In the genomic region with DNA sequence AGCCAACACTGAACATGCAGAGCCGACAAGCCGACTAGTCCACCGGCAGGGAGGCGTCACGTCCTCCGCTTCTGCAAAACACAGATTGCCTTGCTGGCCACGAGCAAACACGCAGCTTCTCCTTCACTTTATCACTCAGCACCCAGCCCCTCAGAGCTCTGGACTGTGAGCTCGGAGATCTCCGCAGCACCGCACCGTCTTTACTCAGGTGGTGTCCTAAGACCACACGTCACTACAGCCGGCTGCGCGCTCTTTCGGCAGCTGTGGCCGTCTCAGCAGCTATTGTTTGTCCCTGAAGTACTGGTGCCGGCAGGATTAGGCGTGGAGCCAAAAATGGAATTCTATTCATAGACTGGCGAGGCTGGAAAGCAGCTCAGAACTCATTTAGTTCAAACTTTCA, we compare ENCODE assay signal across 8 cellular contexts.
DNase-seq lines count a peak whose midpoint lies in the region; ATAC-seq and TF ChIP-seq lines count a peak whose summit lies in the region.

No MANE protein-coding gene starts in this region.

- no peaks in the 10 kb centered on the region for H3K9me3 ChIP-seq in esophagus (ENCODE audit: control insufficient read depth in 2 of 2, insufficient read depth in 1 of 2, low read depth in 1 of 2, low read length in 1 of 2)
- H3K9me3 ChIP-seq in aorta (ENCODE audit: control insufficient read depth, low read length): no peaks in the 10 kb centered on the region

- intact Hi-C loops in aorta (cut with DNase I): no loop called here

- peak; percentile 31 for DNase-seq in NCI-H82 (lab: John Stamatoyannopoulos, UW)
- DNase-seq in NCI-H82 treated with DMSO at 0.1 percent for 48 hours (lab: John Stamatoyannopoulos, UW; ENCODE audit: unreplicated experiment): no peak
- peak; percentile 71 for DNase-seq in mucosa of gallbladder (ENCODE audit: low spot score)
- DNase-seq in aorta: peak; percentile 77 to 85
- DNase-seq in activated CD4-positive, alpha-beta memory T cell treated with anti-CD3 and anti-CD28 coated beads, Interleukin-2, amount 10 ng/mL, durations not matched to agents 7 days and 5 days: no peak
- no peak for DNase-seq in HFFc6

- H3K27ac Mint-ChIP-seq in activated CD4-positive, alpha-beta memory T cell treated with anti-CD3 and anti-CD28 coated beads, Interleukin-2, amount 10 ng/mL, durations not matched to agents 7 days and 5 days: no peak overlapping the region
- no peak overlapping the region for H3K27ac Mint-ChIP-seq in HFFc6

- H3K36me3 ChIP-seq in esophagus (ENCODE audit: control insufficient read depth in 2 of 2, insufficient read depth in 2 of 2, low read length in 1 of 2) (no peaks in the 10 kb centered on the region), aorta (ENCODE audit: control insufficient read depth in 1 of 2, insufficient read depth in 2 of 2, low read length in 1 of 2) (no peaks in the 10 kb centered on the region)

- H3K4me1 ChIP-seq in esophagus (ENCODE audit: control insufficient read depth in 2 of 2, insufficient read depth in 2 of 2, low read length in 1 of 2) (no peaks in the 10 kb centered on the region), aorta (ENCODE audit: control insufficient read depth in 1 of 2, insufficient read depth in 2 of 2, low read length in 2 of 2) (no peaks in the 10 kb centered on the region)

- H3K4me1 Mint-ChIP-seq in activated CD4-positive, alpha-beta memory T cell treated with anti-CD3 and anti-CD28 coated beads, Interleukin-2, amount 10 ng/mL, durations not matched to agents 7 days and 5 days: no peaks in the 10 kb centered on the region
- H3K4me1 Mint-ChIP-seq in HFFc6 (ENCODE audit: low read depth): peaks cover 45% of the 10 kb centered on the region

- WGBS in esophagus, 2 donors: 57 to 58% methylated on average over 21 of the region's 21 CpGs
- WGBS in aorta, 2 donors: 5 to 7% methylated on average over 21 of the region's 21 CpGs

- H3K4me3 Mint-ChIP-seq in activated CD4-positive, alpha-beta memory T cell treated with anti-CD3 and anti-CD28 coated beads, Interleukin-2, amount 10 ng/mL, durations not matched to agents 7 days and 5 days: no peak overlapping the region
- no peak overlapping the region for H3K4me3 Mint-ChIP-seq in HFFc6

- no peaks in the 10 kb centered on the region for H3K27me3 Mint-ChIP-seq in activated CD4-positive, alpha-beta memory T cell treated with anti-CD3 and anti-CD28 coated beads, Interleukin-2, amount 10 ng/mL, durations not matched to agents 7 days and 5 days
- H3K27me3 Mint-ChIP-seq in HFFc6 (ENCODE audit: insufficient read depth): peaks cover 15% of the 10 kb centered on the region

- H3K27me3 ChIP-seq in esophagus (ENCODE audit: control insufficient read depth in 1 of 2, insufficient read depth in 2 of 2, low read length in 2 of 2): no peaks in the 10 kb centered on the region
- no peaks in the 10 kb centered on the region for H3K27me3 ChIP-seq in aorta (ENCODE audit: control insufficient read depth in 1 of 2, insufficient read depth in 2 of 2, low read length in 1 of 2)

- peaks cover 4% of the 10 kb centered on the region for H3K9me3 Mint-ChIP-seq in activated CD4-positive, alpha-beta memory T cell treated with anti-CD3 and anti-CD28 coated beads, Interleukin-2, amount 10 ng/mL, durations not matched to agents 7 days and 5 days
- H3K9me3 Mint-ChIP-seq in HFFc6: no peaks in the 10 kb centered on the region

- CTCF ChIA-PET in activated CD4-positive, alpha-beta memory T cell treated with anti-CD3 and anti-CD28 coated beads, Interleukin-2, amount 10 ng/mL, durations not matched to agents 7 days and 5 days (lab: Charles Lee): no interaction called here

- POLR2A ChIA-PET in activated CD4-positive, alpha-beta memory T cell treated with anti-CD3 and anti-CD28 coated beads, Interleukin-2, amount 10 ng/mL, durations not matched to agents 7 days and 5 days (lab: Charles Lee): no interaction called here

- H3K36me3 Mint-ChIP-seq in activated CD4-positive, alpha-beta memory T cell treated with anti-CD3 and anti-CD28 coated beads, Interleukin-2, amount 10 ng/mL, durations not matched to agents 7 days and 5 days (ENCODE audit: low read depth): no peaks in the 10 kb centered on the region
- peaks cover 54% of the 10 kb centered on the region for H3K36me3 Mint-ChIP-seq in HFFc6 (ENCODE audit: low read depth)

- H3K4me3 ChIP-seq in esophagus (ENCODE audit: low read depth in 1 of 2, low read length in 2 of 2): peak overlapping the region; percentile 4 to 33
- H3K4me3 ChIP-seq in aorta (ENCODE audit: low read length in 2 of 2): peak overlapping the region; percentile 45 to 52

- no peak for TF ChIP-seq CTCF in HFFc6 (IDR thresholded peaks at IDR 0.05)

- ATAC-seq in aorta (ENCODE audit: low FRiP score) (peak; percentile 78), HG03460 (IDR thresholded peaks at IDR 0.05; ENCODE audit: unreplicated experiment) (no peak)

- no peak overlapping the region for H3K27ac ChIP-seq in esophagus (ENCODE audit: low read depth in 2 of 2, low read length in 1 of 2)
- peak overlapping the region in 1 of 2 donors; percentile 13 for H3K27ac ChIP-seq in aorta (ENCODE audit: low read depth in 1 of 2, low read length in 2 of 2)

Comparison
In these comparisons a context has a peak if more than half of its experiments do, and no peak if none do; other contexts are left out.
1. DNase-seq: peak in NCI-H82 (single experiment), mucosa of gallbladder (single experiment) and aorta (2 of 2); none in NCI-H82 treated with DMSO at 0.1 percent for 48 hours (single experiment), activated CD4-positive, alpha-beta memory T cell treated with anti-CD3 and anti-CD28 coated beads, Interleukin-2, amount 10 ng/mL, durations not matched to agents 7 days and 5 days (single experiment) and HFFc6 (single experiment).